ENCODE assay signal across 7 cellular contexts in the genomic region with DNA sequence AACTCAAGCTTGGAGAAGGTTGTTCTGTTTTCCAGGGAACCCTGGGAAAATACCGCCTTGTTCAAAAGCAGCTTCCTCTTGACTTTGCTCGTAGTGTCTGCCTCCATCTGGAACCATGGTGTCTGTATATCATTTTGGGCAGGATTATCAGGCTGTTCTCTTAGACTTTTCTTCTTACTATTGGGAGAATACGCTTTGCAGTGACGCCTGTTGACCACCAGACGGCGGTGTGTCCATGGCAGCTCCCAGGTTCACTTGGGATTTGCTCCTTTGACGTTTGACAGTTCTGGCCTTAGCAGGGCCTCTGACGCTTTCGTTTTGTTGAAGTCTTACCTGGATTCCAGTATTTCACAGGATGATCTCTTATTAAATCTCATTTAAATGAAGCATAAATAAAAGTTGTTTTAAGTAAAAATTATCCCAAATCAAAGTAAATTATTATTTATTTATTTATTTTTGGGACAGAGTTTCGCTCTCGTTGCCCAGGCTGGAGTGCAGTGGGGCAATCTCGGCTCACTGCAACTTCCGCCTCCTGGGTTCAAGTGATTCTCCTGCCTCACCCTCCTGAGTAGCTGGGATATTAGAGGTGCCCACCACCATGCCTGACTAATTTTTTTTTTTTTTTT. TPM values are rescaled to one million over a fixed set of nuclear protein-coding genes. Genes with fewer than 3 reads are reported as not detected.
A peak's percentile ranks its signal among the peaks of the same experiment; 100 is the strongest.
DNase-seq lines count a peak whose midpoint lies in the region; ATAC-seq and TF ChIP-seq lines count a peak whose summit lies in the region.

No MANE protein-coding gene starts in this region.

- peaks cover 8% of the 10 kb centered on the region for H3K4me1 Mint-ChIP-seq in activated CD8-positive, alpha-beta T cell treated with anti-CD3 and anti-CD28 coated beads for 36 hours (ENCODE audit: low read depth)
- peaks cover 33% of the 10 kb centered on the region for H3K4me1 Mint-ChIP-seq in nephron

- TF ChIP-seq CTCF in GM12864 (IDR thresholded peaks at IDR 0.05; ENCODE audit: low read depth, low read length, missing control alignments), result peak; percentile 100
- TF ChIP-seq CTCF in activated CD8-positive, alpha-beta T cell treated with anti-CD3 and anti-CD28 coated beads for 36 hours (IDR thresholded peaks at IDR 0.05), result peak; percentile 98
- peak; percentile 84 to 99 (median 91) for TF ChIP-seq CTCF in esophagus muscularis mucosa (IDR thresholded peaks at IDR 0.05)
- peak; percentile 94 to 98 (median 96) for TF ChIP-seq CTCF in nephron (IDR thresholded peaks at IDR 0.05; ENCODE audit: unreplicated experiment in 3 of 3)
- TF ChIP-seq CTCF in upper lobe of left lung (IDR thresholded peaks at IDR 0.05), result peak; percentile 77 to 98 (median 87)

- no peak for TF ChIP-seq POLR2A in esophagus muscularis mucosa (IDR thresholded peaks at IDR 0.05; ENCODE audit: low read depth)
- no peak for TF ChIP-seq POLR2A in upper lobe of left lung (IDR thresholded peaks at IDR 0.05)

- no peak overlapping the region for H3K4me3 ChIP-seq in GM12864 (ENCODE audit: low read depth, low read length)
- H3K4me3 ChIP-seq in esophagus muscularis mucosa, result no peak overlapping the region
- no peak overlapping the region for H3K4me3 ChIP-seq in upper lobe of left lung

- POLR2A ChIA-PET in activated CD8-positive, alpha-beta T cell treated with anti-CD3 and anti-CD28 coated beads for 36 hours (lab: Charles Lee), result no interaction called here

- no peaks in the 10 kb centered on the region for H3K9me3 Mint-ChIP-seq in activated CD8-positive, alpha-beta T cell treated with anti-CD3 and anti-CD28 coated beads for 36 hours
- no peaks in the 10 kb centered on the region for H3K9me3 Mint-ChIP-seq in nephron

- no peak overlapping the region for H3K27ac ChIP-seq in esophagus muscularis mucosa (replicated peaks in 1 of 4)
- H3K27ac ChIP-seq in upper lobe of left lung, result no peak overlapping the region

- CTCF ChIA-PET in activated CD8-positive, alpha-beta T cell treated with anti-CD3 and anti-CD28 coated beads for 36 hours (lab: Charles Lee), result interaction anchor here (0.6 to 2.3 kb wide), 36 partner anchors 10 to 1319 kb away, joined by 3 to 26 read pairs (median 4); no protein-coding TSS in a partner anchor

- H3K27ac Mint-ChIP-seq in activated CD8-positive, alpha-beta T cell treated with anti-CD3 and anti-CD28 coated beads for 36 hours, result peak overlapping the region; percentile 59
- peak overlapping the region in 2 of 3 experiments; percentile 3 to 23 for H3K27ac Mint-ChIP-seq in nephron

- peaks cover 35 to 37% (median 36%) of the 10 kb centered on the region in 4 donors for H3K4me1 ChIP-seq in esophagus muscularis mucosa
- H3K4me1 ChIP-seq in upper lobe of left lung, result peaks cover 0 to 20% (median 11%) of the 10 kb centered on the region in 4 donors

- peak; percentile 43 for ATAC-seq in HG02870 (IDR thresholded peaks at IDR 0.05; ENCODE audit: unreplicated experiment)
- peak; percentile 82 for ATAC-seq in activated CD8-positive, alpha-beta T cell treated with anti-CD3 and anti-CD28 coated beads for 36 hours
- peak; percentile 82 to 83 for ATAC-seq in upper lobe of left lung (ENCODE audit: low FRiP score in 2 of 2)

- H3K27me3 ChIP-seq in esophagus muscularis mucosa (no peaks in the 10 kb centered on the region), upper lobe of left lung (no peaks in the 10 kb centered on the region)

- H3K36me3 ChIP-seq in esophagus muscularis mucosa (peaks cover 0 to 39% (median 28%) of the 10 kb centered on the region in 4 donors), upper lobe of left lung (peaks cover 3 to 44% (median 23%) of the 10 kb centered on the region in 4 donors)

- DNase-seq in GM12864 (ENCODE audit: low read depth) (peak; percentile 30), NCI-H524 treated with DMSO at 0.1 percent for 48 hours (lab: John Stamatoyannopoulos, UW) (peak; percentile 67), esophagus muscularis mucosa (ENCODE audit: extremely low spot score) (peak; percentile 92), upper lobe of left lung (peak in 1 of 2 donors; percentile 68)
- DNase-seq in activated CD8-positive, alpha-beta T cell treated with anti-CD3 and anti-CD28 coated beads for 36 hours, result peak; percentile 57

- H3K36me3 Mint-ChIP-seq in activated CD8-positive, alpha-beta T cell treated with anti-CD3 and anti-CD28 coated beads for 36 hours (ENCODE audit: low read depth), result peaks cover 25% of the 10 kb centered on the region
- H3K36me3 Mint-ChIP-seq in nephron (ENCODE audit: low read depth), result peaks cover 40% of the 10 kb centered on the region

- no peaks in the 10 kb centered on the region for H3K27me3 Mint-ChIP-seq in activated CD8-positive, alpha-beta T cell treated with anti-CD3 and anti-CD28 coated beads for 36 hours
- no peaks in the 10 kb centered on the region for H3K27me3 Mint-ChIP-seq in nephron (ENCODE audit: low read depth)

- TF ChIP-seq EP300 in esophagus muscularis mucosa (IDR thresholded peaks at IDR 0.05) (no peak), upper lobe of left lung (IDR thresholded peaks at IDR 0.05) (no peak)

- intact Hi-C loops in activated CD8-positive, alpha-beta T cell treated with anti-CD3 and anti-CD28 coated beads for 36 hours (cut with micrococcal nuclease), result loop anchor here (10.0 kb wide), 1 partner anchor 319 kb away; no protein-coding TSS in a partner anchor
- intact Hi-C loops in esophagus muscularis mucosa (cut with DNase I), result loop anchor here (5.0 to 10.0 kb wide), 2 partner anchors 231 to 329 kb away; no protein-coding TSS in a partner anchor

- H3K4me3 Mint-ChIP-seq in activated CD8-positive, alpha-beta T cell treated with anti-CD3 and anti-CD28 coated beads for 36 hours, result no peak overlapping the region
- no peak overlapping the region for H3K4me3 Mint-ChIP-seq in nephron

- WGBS in esophagus muscularis mucosa, result 40% methylated on average over 13 of the region's 13 CpGs
- WGBS in upper lobe of left lung, 2 donors, result 38 to 43% methylated on average over 13 of the region's 13 CpGs

- H3K9me3 ChIP-seq in esophagus muscularis mucosa, result no peaks in the 10 kb centered on the region
- no peaks in the 10 kb centered on the region for H3K9me3 ChIP-seq in upper lobe of left lung

RNA-seq across cellular contexts. Expression of a gene that starts 41.8 kb away (rescaled TPM):
- total RNA-seq in activated CD8-positive, alpha-beta T cell treated with anti-CD3 and anti-CD28 coated beads for 36 hours, result not detected
- total RNA-seq in esophagus muscularis mucosa, result not detected
- total RNA-seq in upper lobe of left lung, result not detected
